Comparison of ENCODE assay signal across 8 cellular contexts in the genomic region with DNA sequence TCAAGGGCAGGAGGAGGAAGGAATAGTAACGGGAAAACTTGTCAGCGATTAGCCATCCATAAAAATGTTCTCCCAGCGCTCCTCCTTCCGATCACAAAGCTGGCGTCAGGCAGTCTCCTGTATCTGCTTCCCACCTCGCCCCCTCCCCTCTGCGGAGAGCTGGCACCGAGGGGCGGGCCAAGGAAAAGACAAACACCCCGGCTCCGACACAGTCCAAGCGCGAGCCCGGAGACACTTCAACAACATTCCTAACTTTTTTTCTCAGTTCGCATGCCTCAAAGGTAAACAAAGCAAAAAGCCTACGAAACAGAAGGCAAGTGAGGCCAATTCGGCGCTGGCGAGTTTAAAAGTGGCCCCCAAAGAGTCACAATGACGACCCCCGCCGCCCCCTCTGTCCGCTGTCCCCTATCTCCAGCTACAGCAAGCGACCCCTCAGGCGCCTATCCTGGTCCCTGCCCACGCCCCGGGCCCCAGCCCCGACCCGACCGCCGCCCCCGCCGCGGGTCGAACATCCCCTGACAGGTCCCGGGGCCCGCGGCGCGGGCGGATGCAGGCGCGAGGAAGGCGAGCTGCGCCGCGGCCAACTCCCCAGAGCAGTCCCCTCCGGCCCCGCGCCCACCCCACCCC. TPM values are rescaled to one million over a fixed set of nuclear protein-coding genes. Genes with fewer than 3 reads are reported as not detected.
A peak's percentile ranks its signal among the peaks of the same experiment; 100 is the strongest.
DNase-seq lines count a peak whose midpoint lies in the region; ATAC-seq, FAIRE-seq and TF ChIP-seq lines count a peak whose summit lies in the region.

No MANE protein-coding gene starts in this region.

- under 1% methylated on average over 22 of the region's 50 CpGs for WGBS in HepG2 (ENCODE audit: low lambda C conversion rate)

- no peaks in the 10 kb centered on the region for H3K36me3 ChIP-seq in HepG2 (replicated peaks in 1 of 2; ENCODE audit: control insufficient read depth in 1 of 2, insufficient read depth in 2 of 2, low read length in 2 of 2)

- no peaks in the 10 kb centered on the region for H3K27me3 ChIP-seq in HepG2 (ENCODE audit: control insufficient read depth in 1 of 2, insufficient read depth in 2 of 2, low read length in 2 of 2)

- H2AFZ ChIP-seq in HepG2 (ENCODE audit: low read length): no peak overlapping the region

- peaks cover 57% of the 10 kb centered on the region for H3K4me1 ChIP-seq in HepG2 (ENCODE audit: insufficient read depth, low read length)

- ATAC-seq in HepG2 (peak; percentile 84), HG02973 (IDR thresholded peaks at IDR 0.05; ENCODE audit: unreplicated experiment) (no peak)

- intact Hi-C loops in HepG2 (cut with micrococcal nuclease; ENCODE audit: unreplicated experiment): loop anchor here (1.0 kb wide), 2 partner anchors 36 to 61 kb away; no protein-coding TSS in a partner anchor

- DNase-seq in DMS79 (lab: John Stamatoyannopoulos, UW) (peak; percentile 52), HFF-Myc (ENCODE audit: extremely low read depth, low read depth) (no peak), NCI-H82 treated with DMSO at 0.1 percent for 48 hours (lab: John Stamatoyannopoulos, UW; ENCODE audit: unreplicated experiment) (peak; percentile 69), HepG2 (ENCODE audit: low spot score) (peak; percentile 83), pons (ENCODE audit: low spot score) (no peak)

- TF ChIP-seq EP300 in HepG2 (IDR thresholded peaks at IDR 0.05; ENCODE audit: low read depth in 2 of 2, low read length in 2 of 2): no peak
- TF ChIP-seq EP300 in HepG2 (CRISPR knock-in tag; IDR thresholded peaks at IDR 0.05; ENCODE audit: borderline replicate concordance): no peak

- peaks cover 38% of the 10 kb centered on the region for H3K79me2 ChIP-seq in HepG2 (ENCODE audit: insufficient read depth, low read length)

- in situ Hi-C loops in HepG2 (cut with HindIII; ENCODE audit: extremely low pct_ligation_motif_present, low pct_unique_long_range_greater_than_20kb): no loop called here

- H3K4me3 ChIP-seq in HFF-Myc (replicated peaks; ENCODE audit: low read depth, low read length) (peak overlapping the region; percentile 60), HepG2 (replicated peaks in 1 of 3; ENCODE audit: insufficient read depth in 1 of 3, low read depth in 2 of 3, low read length in 3 of 3) (peak overlapping the region; percentile 69 to 82 (median 80))

- peak overlapping the region; percentile 78 for H3K9ac ChIP-seq in HepG2 (ENCODE audit: insufficient read depth, low read depth, low read length)

- no peaks in the 10 kb centered on the region for H3K9me3 ChIP-seq in HepG2 (ENCODE audit: low read length)

- TF ChIP-seq CTCF in HFF-Myc (IDR thresholded peaks at IDR 0.05; ENCODE audit: low read depth, low read length, missing control alignments) (no peak), HepG2 (CRISPR knock-in tag; IDR thresholded peaks at IDR 0.05) (no peak)

- TF ChIP-seq POLR2A in HepG2 (IDR thresholded peaks at IDR 0.05; ENCODE audit: insufficient read depth in 1 of 2, low read depth in 2 of 2, low read length in 2 of 2): peak in 1 of 2 experiments; percentile 27; a peak in 1 of 4 replicates

- no peaks in the 10 kb centered on the region for H4K20me1 ChIP-seq in HepG2 (ENCODE audit: insufficient read depth, low read length)

- CTCF ChIA-PET in HepG2 (lab: Yijun Ruan, JAX; ENCODE audit: low intra/inter-chr PET ratio, low total read pairs): no interaction called here

- peak overlapping the region; percentile 88 for H3K4me2 ChIP-seq in HepG2 (ENCODE audit: low read depth, low read length)

- TF ChIP-seq RAD21 in HepG2 (CRISPR knock-in tag; IDR thresholded peaks at IDR 0.05): no peak

- POLR2A ChIA-PET in HepG2 (lab: Yijun Ruan, JAX): interaction anchor here (0.7 to 1.3 kb wide), 2 partner anchors 36 to 37 kb away, joined by 3 to 6 read pairs; no protein-coding TSS in a partner anchor

- BruUV-seq in HepG2 (replicated peaks; lab: Mats Ljungman, UMichigan): TSS peak; percentile 49

- peak; percentile 32 for FAIRE-seq in HepG2 (lab: Jason Lieb, UNC)

- H3K27ac ChIP-seq in cingulate gyrus (ENCODE audit: low read depth, low read length) (peak overlapping the region; percentile 61), HepG2 (ENCODE audit: extremely low read length, insufficient read depth, low read length) (peak overlapping the region; percentile 70), temporal lobe (ENCODE audit: low read depth, low read length) (peak overlapping the region; percentile 63)

TF ChIP-seq in HepG2, 621 proteins besides CTCF, POLR2A, EP300 and RAD21 (continues in another document):
- TF ChIP-seq, protein P1, sequence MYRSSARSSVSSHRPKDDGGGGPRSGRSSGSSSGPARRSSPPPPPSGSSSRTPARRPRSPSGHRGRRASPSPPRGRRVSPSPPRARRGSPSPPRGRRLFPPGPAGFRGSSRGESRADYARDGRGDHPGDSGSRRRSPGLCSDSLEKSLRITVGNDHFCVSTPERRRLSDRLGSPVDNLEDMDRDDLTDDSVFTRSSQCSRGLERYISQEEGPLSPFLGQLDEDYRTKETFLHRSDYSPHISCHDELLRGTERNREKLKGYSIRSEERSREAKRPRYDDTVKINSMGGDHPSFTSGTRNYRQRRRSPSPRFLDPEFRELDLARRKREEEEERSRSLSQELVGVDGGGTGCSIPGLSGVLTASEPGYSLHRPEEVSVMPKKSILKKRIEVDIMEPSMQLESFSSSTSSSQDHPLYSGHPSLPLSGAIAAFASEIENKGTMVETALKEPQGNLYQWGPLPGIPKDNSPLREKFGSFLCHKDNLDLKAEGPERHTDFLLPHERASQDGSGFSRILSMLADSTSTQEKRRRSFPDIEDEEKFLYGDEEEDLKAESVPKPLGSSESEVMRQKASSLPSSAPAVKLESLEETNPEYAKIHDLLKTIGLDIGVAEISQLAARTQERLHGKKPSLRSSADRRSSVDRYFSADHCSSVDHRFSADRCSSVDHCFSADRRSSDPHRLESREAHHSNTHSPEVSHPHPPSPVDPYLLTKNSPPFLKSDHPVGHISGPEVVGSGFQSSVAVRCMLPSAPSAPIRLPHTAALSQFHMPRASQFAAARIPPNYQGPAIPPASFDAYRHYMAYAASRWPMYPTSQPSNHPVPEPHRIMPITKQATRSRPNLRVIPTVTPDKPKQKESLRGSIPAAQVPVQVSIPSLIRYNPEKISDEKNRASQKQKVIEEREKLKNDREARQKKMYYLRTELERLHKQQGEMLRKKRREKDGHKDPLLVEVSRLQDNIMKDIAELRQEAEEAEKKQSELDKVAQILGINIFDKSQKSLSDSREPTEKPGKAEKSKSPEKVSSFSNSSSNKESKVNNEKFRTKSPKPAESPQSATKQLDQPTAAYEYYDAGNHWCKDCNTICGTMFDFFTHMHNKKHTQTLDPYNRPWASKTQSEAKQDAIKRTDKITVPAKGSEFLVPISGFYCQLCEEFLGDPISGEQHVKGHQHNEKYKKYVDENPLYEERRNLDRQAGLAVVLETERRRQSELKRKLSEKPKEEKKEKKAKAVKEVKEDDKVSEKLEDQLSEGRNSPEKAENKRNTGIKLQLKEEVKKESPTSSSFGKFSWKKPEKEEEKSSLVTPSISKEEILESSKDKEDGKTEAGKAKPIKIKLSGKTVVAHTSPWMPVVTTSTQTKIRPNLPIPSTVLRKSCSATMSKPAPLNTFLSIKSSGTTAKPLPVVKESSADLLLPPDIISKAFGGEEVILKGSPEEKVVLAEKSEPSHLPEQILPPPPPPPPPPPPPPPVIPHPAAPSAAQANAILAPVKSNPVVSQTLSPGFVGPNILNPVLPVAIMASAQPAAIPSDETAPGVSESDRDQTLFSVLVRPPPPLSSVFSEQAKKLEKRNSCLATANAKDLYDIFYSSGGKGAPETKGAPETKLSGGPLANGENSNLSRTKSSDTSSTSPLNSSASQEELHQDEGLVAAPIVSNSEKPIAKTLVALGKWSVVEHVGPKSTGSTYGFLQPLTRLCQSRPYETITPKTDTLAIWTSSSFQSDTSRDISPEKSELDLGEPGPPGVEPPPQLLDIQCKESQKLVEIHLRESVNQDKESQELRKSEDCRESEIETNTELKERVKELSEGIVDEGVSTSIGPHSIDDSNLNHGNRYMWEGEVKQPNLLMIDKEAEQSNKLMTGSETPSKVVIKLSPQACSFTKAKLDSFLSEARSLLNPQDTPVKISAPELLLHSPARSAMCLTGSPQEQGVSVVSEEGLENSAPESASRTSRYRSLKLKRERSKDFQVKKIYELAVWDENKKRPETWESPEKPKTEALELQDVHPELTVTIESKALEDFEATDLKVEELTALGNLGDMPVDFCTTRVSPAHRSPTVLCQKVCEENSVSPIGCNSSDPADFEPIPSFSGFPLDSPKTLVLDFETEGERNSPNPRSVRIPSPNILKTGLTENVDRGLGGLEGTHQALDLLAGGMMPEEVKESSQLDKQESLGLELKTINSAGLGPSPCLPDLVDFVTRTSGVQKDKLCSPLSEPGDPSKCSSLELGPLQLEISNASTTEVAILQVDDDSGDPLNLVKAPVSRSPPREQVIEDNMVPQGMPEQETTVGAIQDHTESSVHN (CRISPR knock-in tag; IDR thresholded peaks at IDR 0.05): no peak
- TF ChIP-seq ZNF317 (CRISPR knock-in tag; IDR thresholded peaks at IDR 0.05): no peak
- no peak for TF ChIP-seq STAT5B (CRISPR knock-in tag; IDR thresholded peaks at IDR 0.05)
- no peak for TF ChIP-seq ZEB1 (IDR thresholded peaks at IDR 0.05; ENCODE audit: insufficient replicate concordance, low read depth)

RNA-seq across cellular contexts. Expression of gene SMAD9, which starts 0.7 kb away (rescaled TPM):
- total RNA-seq in HepG2 (2016; rRNA removed; fragmentation: Illumina TruSeq; extraction: Trizol): 4.2 and 6.3 TPM in 2 replicates
- 1.2 and 1.3 TPM in 2 replicates for total RNA-seq in HepG2 (2016; cell fraction: cytosol; rRNA removed; fragmentation: Illumina TruSeq; extraction: Trizol; ENCODE audit: low read depth)
- 5.1 and 5.7 TPM in 2 replicates for total RNA-seq in HepG2 (2016; cell fraction: insoluble cytoplasmic fraction; rRNA removed; fragmentation: Illumina TruSeq; extraction: Trizol)
- total RNA-seq in HepG2 (2016; cell fraction: membrane; rRNA removed; fragmentation: Illumina TruSeq; extraction: Trizol): 3.9 and 4.0 TPM in 2 replicates
- total RNA-seq in HepG2 (2016; cell fraction: nucleus; rRNA removed; fragmentation: Illumina TruSeq; extraction: Trizol): 5.0 and 5.1 TPM in 2 replicates
- 6.0 and 7.7 TPM in 2 replicates for polyA plus RNA-seq in HepG2 (2011; rRNA removed)
- 3.7 and 4.0 TPM in 2 replicates for polyA plus RNA-seq in HepG2 (2011; cell fraction: cytosol; rRNA removed)
- 8.9 and 13.5 TPM in 2 replicates for polyA plus RNA-seq in HepG2 (2011; cell fraction: nucleus; rRNA removed)
- polyA plus RNA-seq in HepG2 (2012): 4.5 and 5.4 TPM in 2 replicates
- 0.35 and 0.44 TPM in 2 replicates for polyA plus RNA-seq in HepG2 (2016; cell fraction: cytosol; fragmentation: Illumina TruSeq; extraction: Trizol; ENCODE audit: low read depth)
- 5.0 and 5.5 TPM in 2 replicates for polyA plus RNA-seq in HepG2 (2016; cell fraction: insoluble cytoplasmic fraction; fragmentation: Illumina TruSeq; extraction: Trizol; ENCODE audit: low read depth)
- polyA plus RNA-seq in HepG2 (2016; cell fraction: membrane; fragmentation: Illumina TruSeq; extraction: Trizol; ENCODE audit: low read depth): 1.8 and 2.1 TPM in 2 replicates
- polyA plus RNA-seq in HepG2 (2016; cell fraction: nucleus; fragmentation: Illumina TruSeq; extraction: Trizol; ENCODE audit: insufficient read depth, low read depth): 6.4 and 7.3 TPM in 2 replicates
- 14.6 TPM in 1 of 2 replicates, not detected in the other for polyA minus RNA-seq in HepG2 (2011; rRNA and poly(A)+ RNA removed; ENCODE audit: low replicate concordance)
- 8.3 and 8.5 TPM in 2 replicates for polyA minus RNA-seq in HepG2 (2011; cell fraction: cytosol; rRNA and poly(A)+ RNA removed)
- 9.7 and 10.6 TPM in 2 replicates for polyA minus RNA-seq in HepG2 (2011; cell fraction: nucleus; rRNA and poly(A)+ RNA removed)
- 14.8 TPM for total RNA-seq in temporal lobe

Comparison
In these comparisons a context has a peak if more than half of its experiments do, and no peak if none do; other contexts are left out.
1. DNase-seq: peak in DMS79 (single experiment), NCI-H82 treated with DMSO at 0.1 percent for 48 hours (single experiment) and HepG2 (single experiment); none in HFF-Myc (single experiment) and pons (single experiment).
2. Peak in every context shown above with its lines, with median percentiles within 50 percentile points of each other: H3K27ac ChIP-seq.